Comparison of ENCODE assay signal across 10 cellular contexts in the genomic region with DNA sequence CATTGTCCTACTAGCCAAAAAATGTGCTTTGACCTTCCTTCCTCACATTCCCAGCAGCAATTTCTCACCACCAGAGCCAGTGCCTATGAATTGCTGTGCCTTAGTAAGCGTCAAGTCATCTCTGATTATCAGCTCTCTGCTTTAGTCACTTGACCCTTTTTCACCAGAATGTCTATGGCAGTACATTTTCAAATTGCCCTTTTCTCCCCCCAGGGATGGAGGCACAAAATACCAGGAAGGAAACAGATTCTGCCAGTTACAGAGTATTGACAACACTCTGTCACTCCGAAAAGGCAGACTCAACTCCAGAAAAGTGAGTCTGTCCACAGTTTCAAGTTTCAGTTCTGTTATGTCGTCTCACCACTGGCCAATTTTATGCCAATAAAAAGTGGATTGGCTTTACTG.
DNase-seq lines count a peak whose midpoint lies in the region; ATAC-seq lines count a peak whose summit lies in the region.
"Had no signal": no experiment of that assay in that cellular context is flagged by ENCODE, and none has a peak within 500 bp of the region (broad histone marks: within the 10 kb centered on the region; RNA-seq: fewer than 3 reads in every experiment).

No MANE protein-coding gene starts in this region.

- H3K36me3 Mint-ChIP-seq in activated T-cell treated with anti-CD3 and anti-CD28 coated beads, Interleukin-2, amount 50 U/mL, for 4 hours (ENCODE audit: insufficient read depth) = no peaks in the 10 kb centered on the region
- H3K36me3 Mint-ChIP-seq in T-cell = no peaks in the 10 kb centered on the region
- H3K36me3 Mint-ChIP-seq: neural progenitor cell had no signal

- peak overlapping the region; percentile 37 for H3K4me3 Mint-ChIP-seq in activated T-cell treated with anti-CD3 and anti-CD28 coated beads, Interleukin-2, amount 50 U/mL, for 4 hours
- peak overlapping the region; percentile 21 to 53 (median 29) for H3K4me3 Mint-ChIP-seq in T-cell
- H3K4me3 Mint-ChIP-seq: neural progenitor cell had no signal

- peaks cover 12% of the 10 kb centered on the region for H3K4me1 Mint-ChIP-seq in activated T-cell treated with anti-CD3 and anti-CD28 coated beads, Interleukin-2, amount 50 U/mL, for 4 hours (ENCODE audit: low read depth)
- peaks cover 17 to 21% (median 17%) of the 10 kb centered on the region in 3 donors for H3K4me1 Mint-ChIP-seq in T-cell
- H3K4me1 Mint-ChIP-seq: neural progenitor cell had no signal

- no peaks in the 10 kb centered on the region for H3K9me3 Mint-ChIP-seq in activated T-cell treated with anti-CD3 and anti-CD28 coated beads, Interleukin-2, amount 50 U/mL, for 4 hours
- no peaks in the 10 kb centered on the region for H3K9me3 Mint-ChIP-seq in T-cell
- H3K9me3 Mint-ChIP-seq: neural progenitor cell had no signal

- CTCF ChIA-PET in T-cell (lab: Charles Lee) = no interaction called here

- no peak overlapping the region for H3K27ac Mint-ChIP-seq in T-cell

- peak; percentile 75 to 79 for ATAC-seq in activated T-cell treated with anti-CD3 and anti-CD28 coated beads, Interleukin-2, amount 50 U/mL, for 4 hours
- ATAC-seq in HG02938 (IDR thresholded peaks at IDR 0.05; ENCODE audit: unreplicated experiment) (peak; percentile 91), T-cell (replicated peaks in 1 of 4) (no peak), GM21447 (IDR thresholded peaks at IDR 0.05; ENCODE audit: unreplicated experiment) (no peak), GM19328 (IDR thresholded peaks at IDR 0.05; ENCODE audit: unreplicated experiment) (no peak)
- ATAC-seq in stimulated activated naive CD8-positive, alpha-beta T cell treated with anti-CD3 and anti-CD28 coated beads, Interleukin-15, Interleukin-2, amounts not matched to agents 100 U/mL and 50 U/mL, for 24 hours = peak; percentile 88

- peaks cover 13% of the 10 kb centered on the region for H3K27me3 Mint-ChIP-seq in activated T-cell treated with anti-CD3 and anti-CD28 coated beads, Interleukin-2, amount 50 U/mL, for 4 hours (ENCODE audit: low read depth)
- peaks cover 0 to 11% of the 10 kb centered on the region in 2 donors for H3K27me3 Mint-ChIP-seq in T-cell

- DNase-seq in activated T-cell treated with anti-CD3 and anti-CD28 coated beads, Interleukin-2, amount 50 U/mL, for 4 hours = no peak
- DNase-seq in activated T-cell treated with anti-CD3 and anti-CD28 coated beads for 4 hours = no peak
- no peak for DNase-seq in T-cell
- DNase-seq in stimulated activated naive CD8-positive, alpha-beta T cell treated with anti-CD3 and anti-CD28 coated beads, Interleukin-15, Interleukin-2, amounts not matched to agents 100 U/mL and 50 U/mL, for 24 hours = no peak
- DNase-seq in DMS53 (lab: John Stamatoyannopoulos, UW) = no peak
- DNase-seq: NCI-H2081 treated with DMSO at 0.1 percent for 48 hours had no signal

- POLR2A ChIA-PET in T-cell (lab: Charles Lee) = no interaction called here

Comparison
In these comparisons a context has a peak if more than half of its experiments do, and no peak if none do; other contexts are left out.
1. ATAC-seq: peak in activated T-cell treated with anti-CD3 and anti-CD28 coated beads, Interleukin-2, amount 50 U/mL, for 4 hours (2 of 2), HG02938 (single experiment) and stimulated activated naive CD8-positive, alpha-beta T cell treated with anti-CD3 and anti-CD28 coated beads, Interleukin-15, Interleukin-2, amounts not matched to agents 100 U/mL and 50 U/mL, for 24 hours (single experiment); none in T-cell (0 of 4), GM21447 (single experiment) and GM19328 (single experiment).